8 cellular contexts compared by ENCODE assay signal in the genomic region with DNA sequence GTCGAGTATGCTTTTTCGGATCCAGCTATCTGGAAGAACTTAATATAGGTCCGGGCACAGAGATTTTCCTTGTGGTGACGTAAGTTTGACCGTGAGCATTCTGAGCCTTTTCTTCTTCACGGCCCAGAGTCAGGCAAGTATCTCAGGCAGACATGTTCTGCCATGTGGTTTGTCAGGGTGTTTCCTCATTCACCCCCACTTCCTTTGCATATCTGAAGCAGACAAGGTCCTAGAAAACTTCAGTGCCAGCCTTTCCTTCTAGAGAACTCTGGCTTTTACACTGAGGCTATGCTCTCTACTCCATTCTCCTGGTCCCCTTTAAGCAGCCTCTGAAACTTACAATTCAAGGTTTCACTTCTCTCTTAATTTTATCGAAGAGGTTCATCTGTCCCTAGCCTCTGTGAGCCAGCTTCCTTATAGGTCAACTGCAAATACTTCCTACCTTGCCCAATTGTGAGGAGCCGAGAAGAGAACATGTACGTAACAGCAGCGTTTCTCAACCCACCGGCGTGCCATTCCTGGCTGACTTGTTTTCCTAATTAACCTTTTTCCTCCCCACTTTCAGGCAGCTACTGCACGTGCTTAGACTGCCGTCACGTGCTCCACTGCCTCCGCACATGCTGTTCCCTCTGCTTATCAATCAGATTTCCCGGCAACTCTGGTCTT. TPM values are rescaled to one million over a fixed set of nuclear protein-coding genes. Genes with fewer than 3 reads are reported as not detected.
DNase-seq lines count a peak whose midpoint lies in the region; ATAC-seq and TF ChIP-seq lines count a peak whose summit lies in the region.

No MANE protein-coding gene starts in this region.

- no peak overlapping the region for H3K4me3 ChIP-seq in BE2C (ENCODE audit: low read depth, low read length)

- no peaks in the 10 kb centered on the region for H3K4me1 ChIP-seq in BE2C

- peaks cover 32 to 36% of the 10 kb centered on the region in 2 donors for H3K36me3 Mint-ChIP-seq in naive B cell

- H3K4me3 Mint-ChIP-seq in naive B cell: peak overlapping the region; percentile 60 to 87 (median 78)

- H3K9me3 Mint-ChIP-seq in naive B cell: peaks cover 0 to 2% (median 0%) of the 10 kb centered on the region in 7 donors

- no peaks in the 10 kb centered on the region for H3K27me3 ChIP-seq in BE2C

- DNase-seq in NOMO-1 (lab: John Stamatoyannopoulos, UW; ENCODE audit: unreplicated experiment in 2 of 2) (peak; percentile 70 to 96), naive B cell (peak; percentile 65), NCI-H1694 treated with DMSO at 0.1 percent for 48 hours (lab: John Stamatoyannopoulos, UW) (no peak), ecto neural progenitor cell (ENCODE audit: low spot score) (no peak), NCI-H524 treated with DMSO at 0.1 percent for 48 hours (lab: John Stamatoyannopoulos, UW) (no peak), BE2C (no peak)

- no peaks in the 10 kb centered on the region for H3K27me3 Mint-ChIP-seq in naive B cell

- peak overlapping the region; percentile 93 to 98 (median 97) for H3K27ac Mint-ChIP-seq in naive B cell

- TF ChIP-seq CTCF in BE2C (IDR thresholded peaks at IDR 0.05; ENCODE audit: low read depth, low read length): no peak

- ATAC-seq in GM18870 (IDR thresholded peaks at IDR 0.05; ENCODE audit: unreplicated experiment) (peak; percentile 95), HG02678 (IDR thresholded peaks at IDR 0.05; ENCODE audit: unreplicated experiment) (peak; percentile 94), naive B cell (ENCODE audit: low read depth in 2 of 2) (peak; percentile 86 to 87)

- H3K4me1 Mint-ChIP-seq in naive B cell: peaks cover 23 to 36% (median 32%) of the 10 kb centered on the region in 3 donors

- peaks cover 15% of the 10 kb centered on the region for H3K36me3 ChIP-seq in BE2C

- no peaks in the 10 kb centered on the region for H3K9me3 ChIP-seq in BE2C

RNA-seq across cellular contexts. Expression of gene CDCA7L, which starts 47.3 kb away (rescaled TPM):
- polyA plus RNA-seq in naive B cell (ENCODE audit: low read depth in 6 of 6): 100 to 1,000 TPM; 229 to 356 (median 303) TPM
- polyA plus RNA-seq in BE2C (2012; ENCODE audit: insufficient read depth, insufficient read length, low read depth): 7.6 TPM

Comparison
In these comparisons a context has a peak if more than half of its experiments do, and no peak if none do; other contexts are left out.
1. DNase-seq: peak in NOMO-1 (2 of 2) and naive B cell (single experiment); none in NCI-H1694 treated with DMSO at 0.1 percent for 48 hours (single experiment), ecto neural progenitor cell (single experiment), NCI-H524 treated with DMSO at 0.1 percent for 48 hours (single experiment) and BE2C (single experiment).
2. Peak in every context shown above with its lines, with median percentiles within 50 percentile points of each other: ATAC-seq.